ENCODE assay signal across 12 cellular contexts in genomic region chr10:46020871-46021553, GRCh38. TPM values are rescaled to one million over a fixed set of nuclear protein-coding genes. Genes with fewer than 3 reads are reported as not detected.
DNase-seq lines count a peak whose midpoint lies in the region; ATAC-seq, FAIRE-seq and TF ChIP-seq lines count a peak whose summit lies in the region.
"Had no signal": no experiment of that assay in that cellular context is flagged by ENCODE, and none has a peak within 500 bp of the region (broad histone marks: within the 10 kb centered on the region; RNA-seq: fewer than 3 reads in every experiment).

No MANE protein-coding gene starts in this region.

- H2AFZ ChIP-seq in Karpas-422 (ENCODE audit: low read length), result no peak overlapping the region
- no peak overlapping the region for H2AFZ ChIP-seq in K562 (ENCODE audit: low read depth, low read length)

- peak overlapping the region in 7 of 9 donors; percentile 6 to 89 (median 79) for H3K27ac Mint-ChIP-seq in naive thymus-derived CD4-positive, alpha-beta T cell
- H3K27ac Mint-ChIP-seq in activated CD4-positive, alpha-beta memory T cell treated with anti-CD3 and anti-CD28 coated beads for 36 hours, result no peak overlapping the region

- H4K20me1 ChIP-seq in Karpas-422 (ENCODE audit: insufficient read depth, low read depth, low read length) (peaks cover 12% of the 10 kb centered on the region), K562 (replicated peaks; ENCODE audit: control insufficient read depth, insufficient read depth, low read length) (peaks cover 19% of the 10 kb centered on the region)

- H3K9me3 ChIP-seq in Karpas-422 (ENCODE audit: low read length), result no peaks in the 10 kb centered on the region
- H3K9me3 ChIP-seq in K562 (replicated peaks; ENCODE audit: control insufficient read depth, insufficient read depth, low read depth, low read length), result no peaks in the 10 kb centered on the region
- no peaks in the 10 kb centered on the region for H3K9me3 ChIP-seq in naive thymus-derived CD4-positive, alpha-beta T cell (ENCODE audit: control insufficient read depth in 2 of 3, low read length in 3 of 3)

- no peak for TF ChIP-seq POLR2A in K562 (conservative IDR thresholded peaks at IDR 0.05)

- intact Hi-C loops in K562 (cut with micrococcal nuclease), result loop anchor here (5.0 kb wide), 3 partner anchors 209 to 1014 kb away; no protein-coding TSS in a partner anchor
- intact Hi-C loops in naive thymus-derived CD4-positive, alpha-beta T cell (cut with micrococcal nuclease), result loop anchor here (5.0 to 10.0 kb wide), 3 partner anchors 246 to 426 kb away; partner anchors contain the start of gene ZFAND4 (in 1 of the 2)
- intact Hi-C loops in activated CD4-positive, alpha-beta memory T cell treated with anti-CD3 and anti-CD28 coated beads for 36 hours (cut with micrococcal nuclease), result loop anchor here (10.0 kb wide), 1 partner anchor 1016 kb away; the partner anchor contains the start of gene ZNF22

- H3K36me3 ChIP-seq in Karpas-422 (ENCODE audit: insufficient read depth, low read length) (peaks cover 13% of the 10 kb centered on the region; the same call in 1 of the 2 replicates), K562 (ENCODE audit: control insufficient read depth, insufficient read depth, low read length) (peaks cover 58% of the 10 kb centered on the region)
- peaks cover 0 to 4% (median 0%) of the 10 kb centered on the region in 3 experiments for H3K36me3 ChIP-seq in naive thymus-derived CD4-positive, alpha-beta T cell (ENCODE audit: control insufficient read depth in 2 of 3, insufficient read depth in 3 of 3, low read length in 3 of 3)

- H3K4me3 Mint-ChIP-seq in naive thymus-derived CD4-positive, alpha-beta T cell, result peak overlapping the region in 9 of 10 donors; percentile 11 to 95 (median 33)
- no peak overlapping the region for H3K4me3 Mint-ChIP-seq in activated CD4-positive, alpha-beta memory T cell treated with anti-CD3 and anti-CD28 coated beads for 36 hours

- DNase-seq in AML-193 (lab: John Stamatoyannopoulos, UW) (peak; percentile 92 to 96), Karpas-422 (no peak), K562 (ENCODE audit: extremely low read depth in 1 of 4, low spot score in 3 of 4) (no peak), NCI-H69 (lab: John Stamatoyannopoulos, UW) (no peak)
- no peak for DNase-seq in naive thymus-derived CD4-positive, alpha-beta T cell
- DNase-seq in activated CD4-positive, alpha-beta memory T cell treated with anti-CD3 and anti-CD28 coated beads for 36 hours, result no peak
- DNase-seq: DMS53, NCI-H345 had no signal

- H3K4me2 ChIP-seq in Karpas-422 (ENCODE audit: low read depth, low read length, poor library complexity, severe bottlenecking) (peak overlapping the region; percentile 71), K562 (ENCODE audit: insufficient read depth, low read length) (peak overlapping the region; percentile 87)

- peaks cover 0 to 8% (median 0%) of the 10 kb centered on the region in 5 donors for H3K36me3 Mint-ChIP-seq in naive thymus-derived CD4-positive, alpha-beta T cell
- H3K36me3 Mint-ChIP-seq in activated CD4-positive, alpha-beta memory T cell treated with anti-CD3 and anti-CD28 coated beads for 36 hours, result peaks cover 6% of the 10 kb centered on the region

- H3K27me3 Mint-ChIP-seq in naive thymus-derived CD4-positive, alpha-beta T cell, result no peaks in the 10 kb centered on the region
- H3K27me3 Mint-ChIP-seq in activated CD4-positive, alpha-beta memory T cell treated with anti-CD3 and anti-CD28 coated beads for 36 hours, result no peaks in the 10 kb centered on the region
- H3K27me3 Mint-ChIP-seq: brain had no signal

- peaks cover 55 to 95% (median 89%) of the 10 kb centered on the region in 7 donors for H3K4me1 Mint-ChIP-seq in naive thymus-derived CD4-positive, alpha-beta T cell
- H3K4me1 Mint-ChIP-seq in activated CD4-positive, alpha-beta memory T cell treated with anti-CD3 and anti-CD28 coated beads for 36 hours (ENCODE audit: low read depth), result peaks cover 78% of the 10 kb centered on the region

- in situ Hi-C loops in K562 (cut with MboI), result no loop called here

- H3K9me1 ChIP-seq in K562 (ENCODE audit: control insufficient read depth, insufficient read depth, low read length), result no peaks in the 10 kb centered on the region

- H3K79me2 ChIP-seq in Karpas-422 (ENCODE audit: low read length) (peaks cover 100% of the 10 kb centered on the region), K562 (ENCODE audit: control insufficient read depth, insufficient read depth, low read length) (peaks cover 100% of the 10 kb centered on the region)

- no peak for TF ChIP-seq CTCF in K562 (IDR thresholded peaks at IDR 0.05 in 2 of 3, conservative IDR thresholded peaks at IDR 0.05 in 1 of 3; ENCODE audit: insufficient read depth in 2 of 3, low read depth in 1 of 3, low read length in 3 of 3)

- no TSS peak for BruUV-seq in K562 (replicated peaks; lab: Mats Ljungman, UMichigan)

- CTCF ChIA-PET in K562 (lab: Yijun Ruan, JAX; ENCODE audit: low intra/inter-chr PET ratio), result no interaction called here
- CTCF ChIA-PET in naive thymus-derived CD4-positive, alpha-beta T cell (lab: Charles Lee), result interaction anchor here (1.0 to 3.2 kb wide), 3 partner anchors 8 to 279 kb away, joined by 3 to 16 read pairs (median 3); no protein-coding TSS in a partner anchor
- CTCF ChIA-PET in activated CD4-positive, alpha-beta memory T cell treated with anti-CD3 and anti-CD28 coated beads for 36 hours (lab: Charles Lee), result interaction anchor here (1.6 to 5.5 kb wide), 2 partner anchors 8 to 11 kb away, joined by 6 to 35 read pairs; partner anchors contain the start of gene NCOA4

- 46% methylated on average over 2 of the region's 2 CpGs for WGBS in K562 (ENCODE audit: insufficient coverage, low coverage, missing lambda C conversion rate)

- no peak for TF ChIP-seq RAD21 in K562 (CRISPR knock-in tag; conservative IDR thresholded peaks at IDR 0.05 in 1 of 2, IDR thresholded peaks at IDR 0.05 in 1 of 2)

- no peaks in the 10 kb centered on the region for H3K9me2 ChIP-seq in Karpas-422 (replicated peaks; ENCODE audit: insufficient read depth, low read length)

- FAIRE-seq in K562 (lab: Jason Lieb, UNC), result no peak

- H3K4me3 ChIP-seq in Karpas-422 (ENCODE audit: low read length), result 0 out of 2 replicates have a peak overlapping the region, but pooled peaks have one; percentile 60
- H3K4me3 ChIP-seq in K562, result 0 out of 2 replicates have a peak overlapping the region, but pooled peaks have one; percentile 3
- H3K4me3 ChIP-seq in naive thymus-derived CD4-positive, alpha-beta T cell (ENCODE audit: low read length), result no peak overlapping the region

- ATAC-seq in K562 (no peak), GM21423 (IDR thresholded peaks at IDR 0.05; ENCODE audit: unreplicated experiment) (no peak), HG02642 (IDR thresholded peaks at IDR 0.05; ENCODE audit: poor library complexity, unreplicated experiment) (no peak)
- no peak for ATAC-seq in naive thymus-derived CD4-positive, alpha-beta T cell
- ATAC-seq: activated CD4-positive, CD25-positive, alpha-beta regulatory T cell treated with anti-CD3 and anti-CD28 coated beads, Interleukin-2, amount 50 U/mL, for 24 hours had no signal

- H3K27me3 ChIP-seq in Karpas-422 (ENCODE audit: low read length), result no peaks in the 10 kb centered on the region
- H3K27me3 ChIP-seq in K562 (ENCODE audit: control insufficient read depth in 2 of 2, insufficient read depth in 2 of 2, low read length in 2 of 2), result no peaks in the 10 kb centered on the region
- no peaks in the 10 kb centered on the region for H3K27me3 ChIP-seq in naive thymus-derived CD4-positive, alpha-beta T cell (ENCODE audit: control insufficient read depth in 2 of 2, insufficient read depth in 2 of 2, low read length in 2 of 2)

- H3K9ac ChIP-seq in Karpas-422 (ENCODE audit: low read length) (peak overlapping the region; percentile 64), K562 (ENCODE audit: insufficient read depth in 1 of 2, low read depth in 2 of 2, low read length in 2 of 2) (peak overlapping the region in 1 of 2 experiments; percentile 25; a peak in 2 of 4 replicates)

- H3K4me1 ChIP-seq in Karpas-422 (ENCODE audit: low read length) (peaks cover 37% of the 10 kb centered on the region), K562 (replicated peaks in 1 of 2; ENCODE audit: control insufficient read depth in 2 of 2, insufficient read depth in 2 of 2, low read length in 2 of 2) (peaks cover 32 to 67% of the 10 kb centered on the region in 2 experiments)
- H3K4me1 ChIP-seq in naive thymus-derived CD4-positive, alpha-beta T cell (ENCODE audit: control insufficient read depth in 2 of 2, insufficient read depth in 2 of 2, low read length in 2 of 2), result peaks cover 28 to 37% of the 10 kb centered on the region in 2 donors

- peak overlapping the region; percentile 92 for H3K27ac ChIP-seq in Karpas-422 (ENCODE audit: low read length)
- peak overlapping the region; percentile 39 for H3K27ac ChIP-seq in K562 (ENCODE audit: extremely low read depth, low read depth, low read length)
- no peak overlapping the region for H3K27ac ChIP-seq in naive thymus-derived CD4-positive, alpha-beta T cell (ENCODE audit: low read depth, low read length)

- POLR2A ChIA-PET in K562 (lab: Yijun Ruan, JAX), result interaction anchor here (0.8 to 11.8 kb wide), 3 partner anchors 14 to 516 kb away, joined by 3 to 136 read pairs (median 37); no protein-coding TSS in a partner anchor
- POLR2A ChIA-PET in naive thymus-derived CD4-positive, alpha-beta T cell (lab: Charles Lee), result no interaction called here
- POLR2A ChIA-PET in activated CD4-positive, alpha-beta memory T cell treated with anti-CD3 and anti-CD28 coated beads for 36 hours (lab: Charles Lee), result no interaction called here

- no peak for TF ChIP-seq EP300 in K562 (IDR thresholded peaks at IDR 0.05; ENCODE audit: low read length)

- no peaks in the 10 kb centered on the region for H3K9me3 Mint-ChIP-seq in naive thymus-derived CD4-positive, alpha-beta T cell
- H3K9me3 Mint-ChIP-seq in activated CD4-positive, alpha-beta memory T cell treated with anti-CD3 and anti-CD28 coated beads for 36 hours, result no peaks in the 10 kb centered on the region
- H3K9me3 Mint-ChIP-seq: brain had no signal

RNA-seq across cellular contexts. Expression of gene NCOA4, which starts 9.4 kb away (rescaled TPM):
- 81.1 and 116 TPM in 2 replicates for total RNA-seq in Karpas-422 (2014; rRNA removed; shearing (Covaris generic); ENCODE audit: low replicate concordance)
- 56.1 and 85.1 TPM in 2 replicates for total RNA-seq in K562 (2011; cell fraction: chromatin; rRNA removed; ENCODE audit: low replicate concordance)
- total RNA-seq in K562 (2011; cell fraction: nucleolus; rRNA removed), result 49.9 and 53.6 TPM in 2 replicates
- 62.1 and 74.5 TPM in 2 replicates for total RNA-seq in K562 (2011; cell fraction: nucleoplasm; rRNA removed)
- total RNA-seq in K562 (2014; rRNA removed), result 136 and 144 TPM in 2 replicates
- 200 and 222 TPM in 2 replicates for total RNA-seq in K562 (2014; rRNA removed; fragmentation: Illumina TruSeq; extraction: Trizol)
- 169 and 182 TPM in 2 replicates for total RNA-seq in K562 (2015; rRNA removed; fragmentation: Illumina TruSeq; extraction: Trizol)
- total RNA-seq in K562 (2021), result 136 TPM in 2 replicates
- polyA plus RNA-seq in K562 (2011; rRNA removed), result 237 and 283 TPM in 2 replicates
- 98.1 and 135 TPM in 2 replicates for polyA plus RNA-seq in K562 (2011; cell fraction: cytosol; rRNA removed)
- 64.2 and 91.5 TPM in 2 replicates for polyA plus RNA-seq in K562 (2011; cell fraction: nucleus; rRNA removed)
- polyA plus RNA-seq in K562 (2012), result 122 and 153 TPM in 2 replicates
- polyA plus RNA-seq in K562 (2014; fragmentation: Illumina TruSeq; extraction: Trizol), result 146 and 181 TPM in 2 replicates
- 100 to 1,000 TPM; 126 to 196 TPM for polyA plus RNA-seq in K562 (2014; fragmentation: Nextera tagmentation; extraction: Ambion mirVana)
- polyA plus RNA-seq in K562 (2014; rRNA removed), result 89.8 and 108 TPM in 2 replicates
- 332 and 338 TPM in 2 replicates for polyA minus RNA-seq in K562 (2011; rRNA and poly(A)+ RNA removed)
- 120 and 132 TPM in 2 replicates for polyA minus RNA-seq in K562 (2011; cell fraction: cytosol; rRNA and poly(A)+ RNA removed)
- polyA minus RNA-seq in K562 (2011; cell fraction: nucleus; rRNA and poly(A)+ RNA removed), result 29.6 and 65.0 TPM in 2 replicates
- total RNA-seq in naive thymus-derived CD4-positive, alpha-beta T cell, result 100 to 1,000 TPM in 2 of 5 experiments, 10 to 100 TPM in 3; 54.6 to 126 (median 78.4) TPM
- 100 to 1,000 TPM; 167 to 181 TPM for polyA plus RNA-seq in naive thymus-derived CD4-positive, alpha-beta T cell
- total RNA-seq in activated CD4-positive, alpha-beta memory T cell treated with anti-CD3 and anti-CD28 coated beads for 36 hours, result 10 to 100 TPM; 79.9 to 85.3 TPM

RNA-seq across cellular contexts. Expression of gene MSMB, which starts 25.1 kb away (rescaled TPM):
- not detected in 2 replicates for total RNA-seq in Karpas-422 (2014; rRNA removed; shearing (Covaris generic); ENCODE audit: low replicate concordance)
- not detected in 2 replicates for total RNA-seq in K562 (2011; cell fraction: chromatin; rRNA removed; ENCODE audit: low replicate concordance)
- total RNA-seq in K562 (2011; cell fraction: nucleolus; rRNA removed), result not detected in 2 replicates
- total RNA-seq in K562 (2011; cell fraction: nucleoplasm; rRNA removed), result not detected in 2 replicates
- not detected in 2 replicates for total RNA-seq in K562 (2014; rRNA removed)
- not detected in 2 replicates for total RNA-seq in K562 (2014; rRNA removed; fragmentation: Illumina TruSeq; extraction: Trizol)
- total RNA-seq in K562 (2015; rRNA removed; fragmentation: Illumina TruSeq; extraction: Trizol), result not detected in 2 replicates
- not detected in 2 replicates for total RNA-seq in K562 (2021)
- not detected in 2 replicates for polyA plus RNA-seq in K562 (2011; rRNA removed)
- polyA plus RNA-seq in K562 (2011; cell fraction: cytosol; rRNA removed), result not detected in 2 replicates
- polyA plus RNA-seq in K562 (2011; cell fraction: nucleus; rRNA removed), result not detected in 2 replicates
- polyA plus RNA-seq in K562 (2012), result 0.21 and 0.53 TPM in 2 replicates
- not detected in 2 replicates for polyA plus RNA-seq in K562 (2014; fragmentation: Illumina TruSeq; extraction: Trizol)
- under 1 TPM in 1 of 2 experiments, not detected in 1; 0.21 TPM for polyA plus RNA-seq in K562 (2014; fragmentation: Nextera tagmentation; extraction: Ambion mirVana)
- polyA plus RNA-seq in K562 (2014; rRNA removed), result 0.60 TPM in 1 of 2 replicates, not detected in the other
- polyA minus RNA-seq in K562 (2011; rRNA and poly(A)+ RNA removed), result not detected in 2 replicates
- not detected in 2 replicates for polyA minus RNA-seq in K562 (2011; cell fraction: cytosol; rRNA and poly(A)+ RNA removed)
- not detected in 2 replicates for polyA minus RNA-seq in K562 (2011; cell fraction: nucleus; rRNA and poly(A)+ RNA removed)
- not detected for total RNA-seq in naive thymus-derived CD4-positive, alpha-beta T cell
- not detected for polyA plus RNA-seq in naive thymus-derived CD4-positive, alpha-beta T cell
- not detected for total RNA-seq in activated CD4-positive, alpha-beta memory T cell treated with anti-CD3 and anti-CD28 coated beads for 36 hours

RNA-seq across cellular contexts. Expression of gene TIMM23, which starts 48.7 kb away (rescaled TPM):
- total RNA-seq in Karpas-422 (2014; rRNA removed; shearing (Covaris generic); ENCODE audit: low replicate concordance), result 44.1 and 68.5 TPM in 2 replicates
- 53.0 and 71.7 TPM in 2 replicates for total RNA-seq in K562 (2011; cell fraction: chromatin; rRNA removed; ENCODE audit: low replicate concordance)
- 60.0 and 64.7 TPM in 2 replicates for total RNA-seq in K562 (2011; cell fraction: nucleolus; rRNA removed)
- 77.5 and 101 TPM in 2 replicates for total RNA-seq in K562 (2011; cell fraction: nucleoplasm; rRNA removed)
- total RNA-seq in K562 (2014; rRNA removed) (183 and 192 TPM in 2 replicates), K562 (2014; rRNA removed; fragmentation: Illumina TruSeq; extraction: Trizol) (150 and 165 TPM in 2 replicates), K562 (2015; rRNA removed; fragmentation: Illumina TruSeq; extraction: Trizol) (147 and 161 TPM in 2 replicates), K562 (2021) (148 and 150 TPM in 2 replicates)
- polyA plus RNA-seq in K562 (2011; rRNA removed) (186 and 280 TPM in 2 replicates), K562 (2014; fragmentation: Illumina TruSeq; extraction: Trizol) (214 and 226 TPM in 2 replicates), K562 (2014; fragmentation: Nextera tagmentation; extraction: Ambion mirVana) (100 to 1,000 TPM; 158 to 214 TPM), K562 (2014; rRNA removed) (230 and 238 TPM in 2 replicates)
- polyA plus RNA-seq in K562 (2011; cell fraction: cytosol; rRNA removed), result 122 and 200 TPM in 2 replicates
- 45.3 and 66.2 TPM in 2 replicates for polyA plus RNA-seq in K562 (2011; cell fraction: nucleus; rRNA removed)
- polyA plus RNA-seq in K562 (2012), result 97.4 and 157 TPM in 2 replicates
- 176 and 223 TPM in 2 replicates for polyA minus RNA-seq in K562 (2011; rRNA and poly(A)+ RNA removed)
- polyA minus RNA-seq in K562 (2011; cell fraction: cytosol; rRNA and poly(A)+ RNA removed), result 56.4 and 87.4 TPM in 2 replicates
- polyA minus RNA-seq in K562 (2011; cell fraction: nucleus; rRNA and poly(A)+ RNA removed), result 29.2 and 43.0 TPM in 2 replicates
- total RNA-seq in naive thymus-derived CD4-positive, alpha-beta T cell, result 10 to 100 TPM; 21.0 to 58.1 (median 25.7) TPM
- polyA plus RNA-seq in naive thymus-derived CD4-positive, alpha-beta T cell, result 10 to 100 TPM; 57.6 to 61.7 TPM
- total RNA-seq in activated CD4-positive, alpha-beta memory T cell treated with anti-CD3 and anti-CD28 coated beads for 36 hours, result 10 to 100 TPM; 70.2 to 73.4 TPM

Comparison
In these comparisons a context has a peak if more than half of its experiments do, and no peak if none do; other contexts are left out.
1. DNase-seq: peak in AML-193 (2 of 2); none in Karpas-422 (single experiment), K562 (0 of 4), naive thymus-derived CD4-positive, alpha-beta T cell (0 of 9), NCI-H69 (single experiment) and activated CD4-positive, alpha-beta memory T cell treated with anti-CD3 and anti-CD28 coated beads for 36 hours (single experiment).